25 cellular contexts compared by ENCODE assay signal in genomic region chr4:71261001-71261400, GRCh38.
DNase-seq lines count a peak whose midpoint lies in the region; ATAC-seq and TF ChIP-seq lines count a peak whose summit lies in the region.
"Had no signal": no experiment of that assay in that cellular context is flagged by ENCODE, and none has a peak within 500 bp of the region (broad histone marks: within the 10 kb centered on the region; RNA-seq: fewer than 3 reads in every experiment).

No MANE protein-coding gene starts in this region.

- intact Hi-C loops in left ventricle myocardium superior (cut with micrococcal nuclease): no loop called here
- intact Hi-C loops in gastrocnemius medialis (cut with DNase I; ENCODE audit: low total_unique reads): no loop called here
- intact Hi-C loops in vagina (cut with DNase I): no loop called here

- no peaks in the 10 kb centered on the region for H3K36me3 ChIP-seq in GM23338 (ENCODE audit: insufficient read depth)
- no peaks in the 10 kb centered on the region for H3K36me3 ChIP-seq in gastrocnemius medialis
- H3K36me3 ChIP-seq in vagina: no peaks in the 10 kb centered on the region
- H3K36me3 ChIP-seq: BE2C, brain microvascular endothelial cell, HAP-1, neutrophil had no signal

- H3K4me1 Mint-ChIP-seq in GM23338: peaks cover 7% of the 10 kb centered on the region; the same call in 2 of the 3 replicates
- peaks cover 7% of the 10 kb centered on the region for H3K4me1 Mint-ChIP-seq in stimulated activated memory B cell treated with anti-CD40 and anti-IgM and Interleukin-4, amounts not matched to agents 10 μg/mL and 1 μg/mL and 100 μg/mL, for 72 hours

- DNase-seq in GM23338 (ENCODE audit: low spot score): no peak
- peak; percentile 77 for DNase-seq in cerebellar cortex (ENCODE audit: low spot score)
- peak; percentile 31 for DNase-seq in left ventricle myocardium superior
- DNase-seq in gastrocnemius medialis: no peak
- DNase-seq in stimulated activated CD8-positive, alpha-beta memory T cell treated with anti-CD3 and anti-CD28 coated beads, Interleukin-4, amount 100 ng/mL, for 48 hours: no peak
- DNase-seq in vagina (ENCODE audit: extremely low spot score in 2 of 2): no peak
- DNase-seq in NCI-H2196 treated with DMSO at 0.1 percent for 48 hours (lab: John Stamatoyannopoulos, UW; ENCODE audit: unreplicated experiment): no peak
- DNase-seq: activated CD4-positive, alpha-beta T cell treated with anti-CD3 and anti-CD28 coated beads for 36 hours; activated gamma-delta T cell treated with Interleukin-2 at 50 U/mL for 16 hours; activated naive CD8-positive, alpha-beta T cell treated with anti-CD3 and anti-CD28 coated beads, Interleukin-2, amount 50 U/mL, for 24 hours; BE2C; brain microvascular endothelial cell; NCI-H1092; NCI-H187 treated with DMSO at 0.1 percent for 48 hours; NCI-H526 treated with DMSO at 0.1 percent for 48 hours; stimulated activated CD4-positive, alpha-beta T cell treated with anti-CD3 and anti-CD28 coated beads, Interleukin-4, amount 100 ng/mL, for 1 hour; stimulated activated naive CD4-positive, alpha-beta T cell treated with Interleukin-2 at 50 U/mL for 16 hours; trophoblast cell had no signal

- H3K9me2 ChIP-seq in GM23338 (ENCODE audit: insufficient read depth): no peaks in the 10 kb centered on the region

- H3K4me3 ChIP-seq in GM23338 (no peak overlapping the region), gastrocnemius medialis (no peak overlapping the region), vagina (no peak overlapping the region)
- H3K4me3 ChIP-seq: HAP-1 had no signal

- no peaks in the 10 kb centered on the region for H3F3A ChIP-seq in GM23338 (replicated peaks; ENCODE audit: low read depth)

- H2AFZ ChIP-seq in GM23338: peak overlapping the region; percentile 63

- no peak for ATAC-seq in GM23338
- ATAC-seq in left ventricle myocardium superior: peak; percentile 90
- peak; percentile 31 to 52 for ATAC-seq in gastrocnemius medialis
- no peak for ATAC-seq in stimulated activated memory B cell treated with anti-CD40 and anti-IgM and Interleukin-4, amounts not matched to agents 10 μg/mL and 1 μg/mL and 100 μg/mL, for 72 hours
- ATAC-seq: activated naive CD8-positive, alpha-beta T cell treated with anti-CD3 and anti-CD28 coated beads, Interleukin-2, amount 50 U/mL, for 24 hours had no signal

- no peak overlapping the region for H3K4me2 ChIP-seq in GM23338

- H3K4me3 Mint-ChIP-seq in GM23338: no peak overlapping the region
- no peak overlapping the region for H3K4me3 Mint-ChIP-seq in stimulated activated memory B cell treated with anti-CD40 and anti-IgM and Interleukin-4, amounts not matched to agents 10 μg/mL and 1 μg/mL and 100 μg/mL, for 72 hours
- H3K4me3 Mint-ChIP-seq: activated CD4-positive, alpha-beta T cell treated with anti-CD3 and anti-CD28 coated beads for 36 hours; activated naive CD8-positive, alpha-beta T cell treated with anti-CD3 and anti-CD28 coated beads, Interleukin-2, amount 50 U/mL, for 24 hours; dendritic cell treated with granulocyte-macrophage colony-stimulating factor and Interleukin-4, amounts not matched to agents 40 ng/mL and 50 ng/mL, for 4 days; memory B cell; T-helper 1 cell treated with Interleukin-12 subunit alpha and Interleukin-12 subunit beta and Interleukin-4 antibody, amounts not matched to agents 30 μg/mL and 1 μg/mL, for 36 hours had no signal

- H3K79me2 ChIP-seq in GM23338 (replicated peaks; ENCODE audit: insufficient read depth): no peaks in the 10 kb centered on the region

- H3K36me3 Mint-ChIP-seq in GM23338 (ENCODE audit: low read depth): no peaks in the 10 kb centered on the region
- no peaks in the 10 kb centered on the region for H3K36me3 Mint-ChIP-seq in stimulated activated memory B cell treated with anti-CD40 and anti-IgM and Interleukin-4, amounts not matched to agents 10 μg/mL and 1 μg/mL and 100 μg/mL, for 72 hours
- H3K36me3 Mint-ChIP-seq: memory B cell had no signal

- TF ChIP-seq CTCF in GM23338 (conservative IDR thresholded peaks at IDR 0.05; ENCODE audit: low read depth in 2 of 2) (no peak), gastrocnemius medialis (IDR thresholded peaks at IDR 0.05 in 4 of 5, conservative IDR thresholded peaks at IDR 0.05 in 1 of 5) (no peak), vagina (IDR thresholded peaks at IDR 0.05) (no peak)

- in situ Hi-C loops in gastrocnemius medialis (cut with MboI; ENCODE audit: low sequenced_read_pairs in 4 of 4): no loop called here

- no peaks in the 10 kb centered on the region for H3K27me3 Mint-ChIP-seq in GM23338 (ENCODE audit: insufficient read depth, low read depth, poor library complexity)
- peaks cover 6% of the 10 kb centered on the region for H3K27me3 Mint-ChIP-seq in stimulated activated memory B cell treated with anti-CD40 and anti-IgM and Interleukin-4, amounts not matched to agents 10 μg/mL and 1 μg/mL and 100 μg/mL, for 72 hours
- H3K27me3 Mint-ChIP-seq: activated CD4-positive, alpha-beta T cell treated with anti-CD3 and anti-CD28 coated beads for 36 hours had no signal

- no peak overlapping the region for H3K27ac Mint-ChIP-seq in GM23338
- H3K27ac Mint-ChIP-seq in stimulated activated memory B cell treated with anti-CD40 and anti-IgM and Interleukin-4, amounts not matched to agents 10 μg/mL and 1 μg/mL and 100 μg/mL, for 72 hours: no peak overlapping the region
- H3K27ac Mint-ChIP-seq: activated CD4-positive, alpha-beta T cell treated with anti-CD3 and anti-CD28 coated beads for 36 hours; activated naive CD8-positive, alpha-beta T cell treated with anti-CD3 and anti-CD28 coated beads, Interleukin-2, amount 50 U/mL, for 24 hours; memory B cell; T-helper 1 cell treated with Interleukin-12 subunit alpha and Interleukin-12 subunit beta and Interleukin-4 antibody, amounts not matched to agents 30 μg/mL and 1 μg/mL, for 36 hours had no signal

- H3K9me3 Mint-ChIP-seq in GM23338: no peaks in the 10 kb centered on the region
- H3K9me3 Mint-ChIP-seq in stimulated activated memory B cell treated with anti-CD40 and anti-IgM and Interleukin-4, amounts not matched to agents 10 μg/mL and 1 μg/mL and 100 μg/mL, for 72 hours: no peaks in the 10 kb centered on the region
- H3K9me3 Mint-ChIP-seq: activated naive CD8-positive, alpha-beta T cell treated with anti-CD3 and anti-CD28 coated beads, Interleukin-2, amount 50 U/mL, for 24 hours; dendritic cell treated with granulocyte-macrophage colony-stimulating factor and Interleukin-4, amounts not matched to agents 40 ng/mL and 50 ng/mL, for 4 days; memory B cell; T-helper 1 cell treated with Interleukin-12 subunit alpha and Interleukin-12 subunit beta and Interleukin-4 antibody, amounts not matched to agents 30 μg/mL and 1 μg/mL, for 36 hours had no signal

- H3K27me3 ChIP-seq in GM23338 (ENCODE audit: insufficient read depth) (no peaks in the 10 kb centered on the region), gastrocnemius medialis (no peaks in the 10 kb centered on the region), vagina (no peaks in the 10 kb centered on the region)
- H3K27me3 ChIP-seq: BE2C, brain microvascular endothelial cell had no signal

- H4K20me1 ChIP-seq in GM23338 (replicated peaks; ENCODE audit: insufficient read depth): no peaks in the 10 kb centered on the region

- H3K9me3 ChIP-seq in gastrocnemius medialis (no peaks in the 10 kb centered on the region), vagina (no peaks in the 10 kb centered on the region)
- H3K9me3 ChIP-seq: BE2C, HAP-1, neutrophil had no signal

- H3K4me1 ChIP-seq in GM23338 (ENCODE audit: insufficient read depth) (peaks cover 20% of the 10 kb centered on the region; the same call in 1 of the 2 replicates), gastrocnemius medialis (peaks cover 16 to 27% of the 10 kb centered on the region in 2 donors), vagina (no peaks in the 10 kb centered on the region)
- H3K4me1 ChIP-seq: BE2C, HAP-1 had no signal

- H3K27ac ChIP-seq in GM23338 (ENCODE audit: low read depth) (0 out of 2 replicates have a peak overlapping the region, but pooled peaks have one; percentile 20), gastrocnemius medialis (peak overlapping the region in 2 of 4 donors; percentile 48 to 59), vagina (no peak overlapping the region)
- H3K27ac ChIP-seq: brain microvascular endothelial cell, HL-60, neutrophil had no signal

- TF ChIP-seq POLR2A in gastrocnemius medialis (IDR thresholded peaks at IDR 0.05) (no peak), vagina (IDR thresholded peaks at IDR 0.05) (no peak)

TF ChIP-seq in GM23338, 12 proteins besides CTCF, POLR2A, EP300 and RAD21 (continues in another document):
- TF ChIP-seq EZH2 (IDR thresholded peaks at IDR 0.05; ENCODE audit: low read depth, unreplicated experiment) (no peak), STAT1 (IDR thresholded peaks at IDR 0.05; ENCODE audit: unreplicated experiment) (no peak), JUNB (IDR thresholded peaks at IDR 0.05; ENCODE audit: unreplicated experiment) (no peak), NANOG (IDR thresholded peaks at IDR 0.05; ENCODE audit: borderline replicate concordance) (no peak), EZH2phosphoT487 (IDR thresholded peaks at IDR 0.05; ENCODE audit: unreplicated experiment) (no peak), CREB1 (CRISPR knock-in tag; IDR thresholded peaks at IDR 0.05; ENCODE audit: low read depth) (no peak), ZNF331 (CRISPR knock-in tag; IDR thresholded peaks at IDR 0.05; ENCODE audit: low read depth) (no peak)
- TF ChIP-seq, protein P1, sequence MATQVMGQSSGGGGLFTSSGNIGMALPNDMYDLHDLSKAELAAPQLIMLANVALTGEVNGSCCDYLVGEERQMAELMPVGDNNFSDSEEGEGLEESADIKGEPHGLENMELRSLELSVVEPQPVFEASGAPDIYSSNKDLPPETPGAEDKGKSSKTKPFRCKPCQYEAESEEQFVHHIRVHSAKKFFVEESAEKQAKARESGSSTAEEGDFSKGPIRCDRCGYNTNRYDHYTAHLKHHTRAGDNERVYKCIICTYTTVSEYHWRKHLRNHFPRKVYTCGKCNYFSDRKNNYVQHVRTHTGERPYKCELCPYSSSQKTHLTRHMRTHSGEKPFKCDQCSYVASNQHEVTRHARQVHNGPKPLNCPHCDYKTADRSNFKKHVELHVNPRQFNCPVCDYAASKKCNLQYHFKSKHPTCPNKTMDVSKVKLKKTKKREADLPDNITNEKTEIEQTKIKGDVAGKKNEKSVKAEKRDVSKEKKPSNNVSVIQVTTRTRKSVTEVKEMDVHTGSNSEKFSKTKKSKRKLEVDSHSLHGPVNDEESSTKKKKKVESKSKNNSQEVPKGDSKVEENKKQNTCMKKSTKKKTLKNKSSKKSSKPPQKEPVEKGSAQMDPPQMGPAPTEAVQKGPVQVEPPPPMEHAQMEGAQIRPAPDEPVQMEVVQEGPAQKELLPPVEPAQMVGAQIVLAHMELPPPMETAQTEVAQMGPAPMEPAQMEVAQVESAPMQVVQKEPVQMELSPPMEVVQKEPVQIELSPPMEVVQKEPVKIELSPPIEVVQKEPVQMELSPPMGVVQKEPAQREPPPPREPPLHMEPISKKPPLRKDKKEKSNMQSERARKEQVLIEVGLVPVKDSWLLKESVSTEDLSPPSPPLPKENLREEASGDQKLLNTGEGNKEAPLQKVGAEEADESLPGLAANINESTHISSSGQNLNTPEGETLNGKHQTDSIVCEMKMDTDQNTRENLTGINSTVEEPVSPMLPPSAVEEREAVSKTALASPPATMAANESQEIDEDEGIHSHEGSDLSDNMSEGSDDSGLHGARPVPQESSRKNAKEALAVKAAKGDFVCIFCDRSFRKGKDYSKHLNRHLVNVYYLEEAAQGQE (IDR thresholded peaks at IDR 0.05; ENCODE audit: unreplicated experiment): no peak

Comparison
In these comparisons a context has a peak if more than half of its experiments do, and no peak if none do; other contexts are left out.
1. ATAC-seq: peak in left ventricle myocardium superior (single experiment) and gastrocnemius medialis (2 of 2); none in GM23338 (single experiment) and stimulated activated memory B cell treated with anti-CD40 and anti-IgM and Interleukin-4, amounts not matched to agents 10 μg/mL and 1 μg/mL and 100 μg/mL, for 72 hours (single experiment).
2. DNase-seq: peak in cerebellar cortex (single experiment) and left ventricle myocardium superior (single experiment); none in GM23338 (single experiment), gastrocnemius medialis (0 of 2), stimulated activated CD8-positive, alpha-beta memory T cell treated with anti-CD3 and anti-CD28 coated beads, Interleukin-4, amount 100 ng/mL, for 48 hours (single experiment), vagina (0 of 2) and NCI-H2196 treated with DMSO at 0.1 percent for 48 hours (single experiment).